Comparison of ENCODE assay signal across 20 cellular contexts in genomic region chr5:57007349-57007748, GRCh38. TPM values are rescaled to one million over a fixed set of nuclear protein-coding genes. Genes with fewer than 3 reads are reported as not detected.
DNase-seq lines count a peak whose midpoint lies in the region; ATAC-seq and TF ChIP-seq lines count a peak whose summit lies in the region.
"Had no signal": no experiment of that assay in that cellular context is flagged by ENCODE, and none has a peak within 500 bp of the region (broad histone marks: within the 10 kb centered on the region; RNA-seq: fewer than 3 reads in every experiment).

No MANE protein-coding gene starts in this region.

- WGBS in aorta, 2 donors = 95 to 98% methylated on average over 2 of the region's 2 CpGs

- no peaks in the 10 kb centered on the region for H3K36me3 ChIP-seq in aorta (ENCODE audit: control insufficient read depth in 1 of 2, insufficient read depth in 2 of 2, low read length in 1 of 2)
- H3K36me3 ChIP-seq: sigmoid colon, SJSA1 had no signal

- no peaks in the 10 kb centered on the region for H3K36me3 Mint-ChIP-seq in activated B cell treated with CpG ODN at 0.5 μM for 24 hours (ENCODE audit: low read depth)
- H3K36me3 Mint-ChIP-seq: activated naive CD8-positive, alpha-beta T cell treated with anti-CD3 and anti-CD28 coated beads for 36 hours; WTC11 had no signal

- intact Hi-C loops in activated B cell treated with CpG ODN at 0.5 μM for 24 hours (cut with micrococcal nuclease) = no loop called here
- intact Hi-C loops in aorta (cut with DNase I) = no loop called here

- no peak for TF ChIP-seq CTCF in activated B cell treated with CpG ODN at 0.5 μM for 24 hours (IDR thresholded peaks at IDR 0.05)

- no peaks in the 10 kb centered on the region for H3K9me3 Mint-ChIP-seq in activated B cell treated with CpG ODN at 0.5 μM for 24 hours
- H3K9me3 Mint-ChIP-seq: activated naive CD8-positive, alpha-beta T cell treated with anti-CD3 and anti-CD28 coated beads for 36 hours; central memory CD8-positive, alpha-beta T cell; stimulated activated naive CD8-positive, alpha-beta T cell treated with anti-CD3 and anti-CD28 coated beads, Interleukin-15, Interleukin-2, amounts not matched to agents 100 ng/mL and 50 ng/mL, for 24 hours had no signal

- DNase-seq in activated B cell treated with CpG ODN at 0.5 μM for 24 hours (no peak), GOT3 (lab: John Stamatoyannopoulos, UW) (no peak), Kasumi-1 (lab: John Stamatoyannopoulos, UW) (no peak), aorta (no peak)
- DNase-seq: activated naive CD8-positive, alpha-beta T cell treated with anti-CD3 and anti-CD28 coated beads for 36 hours; DMS 273 treated with DMSO at 0.1 percent for 48 hours; left ventricle myocardium superior; NCI-H1436 treated with DMSO at 0.1 percent for 48 hours; NCI-H748 treated with DMSO at 0.1 percent for 48 hours; nephron progenitor cell; sigmoid colon had no signal

- peak; percentile 95 for ATAC-seq in GM18511 (IDR thresholded peaks at IDR 0.05; ENCODE audit: unreplicated experiment)
- peak; percentile 75 for ATAC-seq in GM21381 (IDR thresholded peaks at IDR 0.05; ENCODE audit: unreplicated experiment)
- peak; percentile 64 for ATAC-seq in HG03460 (IDR thresholded peaks at IDR 0.05; ENCODE audit: unreplicated experiment)
- ATAC-seq in activated B cell treated with CpG ODN at 0.5 μM for 24 hours (ENCODE audit: low read depth) = peak; percentile 95
- no peak for ATAC-seq in HG02885 (IDR thresholded peaks at IDR 0.05; ENCODE audit: poor library complexity, unreplicated experiment)
- no peak for ATAC-seq in aorta (ENCODE audit: low FRiP score)
- ATAC-seq: left ventricle myocardium superior, WTC11 had no signal

- H3K4me1 Mint-ChIP-seq in activated B cell treated with CpG ODN at 0.5 μM for 24 hours = peaks cover 12% of the 10 kb centered on the region
- H3K4me1 Mint-ChIP-seq: activated naive CD8-positive, alpha-beta T cell treated with anti-CD3 and anti-CD28 coated beads for 36 hours; central memory CD8-positive, alpha-beta T cell had no signal

- no peaks in the 10 kb centered on the region for H3K9me3 ChIP-seq in aorta (ENCODE audit: control insufficient read depth, low read length)
- H3K9me3 ChIP-seq: sigmoid colon, SJSA1 had no signal

- H3K27ac Mint-ChIP-seq in activated B cell treated with CpG ODN at 0.5 μM for 24 hours = peak overlapping the region; percentile 3
- H3K27ac Mint-ChIP-seq: activated naive CD8-positive, alpha-beta T cell treated with anti-CD3 and anti-CD28 coated beads for 36 hours; nephron progenitor cell; stimulated activated naive CD8-positive, alpha-beta T cell treated with anti-CD3 and anti-CD28 coated beads, Interleukin-15, Interleukin-2, amounts not matched to agents 100 ng/mL and 50 ng/mL, for 24 hours; WTC11 had no signal

- no peaks in the 10 kb centered on the region for H3K27me3 ChIP-seq in aorta (ENCODE audit: control insufficient read depth in 1 of 2, insufficient read depth in 2 of 2, low read length in 1 of 2)
- H3K27me3 ChIP-seq: sigmoid colon, SJSA1 had no signal

- no peaks in the 10 kb centered on the region for H3K4me1 ChIP-seq in aorta (ENCODE audit: control insufficient read depth in 1 of 2, insufficient read depth in 2 of 2, low read length in 2 of 2)
- H3K4me1 ChIP-seq: sigmoid colon, SJSA1 had no signal

- no peak overlapping the region for H3K27ac ChIP-seq in aorta (ENCODE audit: low read depth in 1 of 2, low read length in 2 of 2)
- H3K27ac ChIP-seq: epithelial cell of prostate, sigmoid colon, SJSA1 had no signal

- CTCF ChIA-PET in activated B cell treated with CpG ODN at 0.5 μM for 24 hours (lab: Charles Lee) = interaction anchor here (1.0 kb wide), 1 partner anchor 11 kb away, joined by 3 read pairs; no protein-coding TSS in a partner anchor

- POLR2A ChIA-PET in activated B cell treated with CpG ODN at 0.5 μM for 24 hours (lab: Charles Lee) = interaction anchor here (0.7 kb wide), 1 partner anchor 130 kb away, joined by 3 read pairs; no protein-coding TSS in a partner anchor

- no peak overlapping the region for H3K4me3 Mint-ChIP-seq in activated B cell treated with CpG ODN at 0.5 μM for 24 hours
- H3K4me3 Mint-ChIP-seq: activated naive CD8-positive, alpha-beta T cell treated with anti-CD3 and anti-CD28 coated beads for 36 hours; central memory CD8-positive, alpha-beta T cell; nephron progenitor cell; stimulated activated naive CD8-positive, alpha-beta T cell treated with anti-CD3 and anti-CD28 coated beads, Interleukin-15, Interleukin-2, amounts not matched to agents 100 ng/mL and 50 ng/mL, for 24 hours; WTC11 had no signal

- H3K27me3 Mint-ChIP-seq in activated B cell treated with CpG ODN at 0.5 μM for 24 hours = no peaks in the 10 kb centered on the region
- H3K27me3 Mint-ChIP-seq: stimulated activated naive CD8-positive, alpha-beta T cell treated with anti-CD3 and anti-CD28 coated beads, Interleukin-15, Interleukin-2, amounts not matched to agents 100 ng/mL and 50 ng/mL, for 24 hours had no signal

- H3K4me3 ChIP-seq in aorta (ENCODE audit: low read length in 2 of 2) = no peak overlapping the region
- H3K4me3 ChIP-seq: sigmoid colon, SJSA1 had no signal

RNA-seq across cellular contexts. Expression of gene MIER3, which starts 55.4 kb away (rescaled TPM):
- 22.2 and 23.5 TPM in 2 replicates for total RNA-seq in activated B cell treated with CpG ODN at 0.5 μM for 24 hours
- total RNA-seq in aorta = 10 to 100 TPM; 20.7 to 27.2 TPM
- 1 to 10 TPM; 8.1 to 8.3 TPM for polyA plus RNA-seq in aorta

Comparison
In these comparisons a context has a peak if more than half of its experiments do, and no peak if none do; other contexts are left out.
1. ATAC-seq: peak in GM18511 (single experiment), GM21381 (single experiment), HG03460 (single experiment) and activated B cell treated with CpG ODN at 0.5 μM for 24 hours (single experiment); none in HG02885 (single experiment) and aorta (single experiment).